In the genomic region with DNA sequence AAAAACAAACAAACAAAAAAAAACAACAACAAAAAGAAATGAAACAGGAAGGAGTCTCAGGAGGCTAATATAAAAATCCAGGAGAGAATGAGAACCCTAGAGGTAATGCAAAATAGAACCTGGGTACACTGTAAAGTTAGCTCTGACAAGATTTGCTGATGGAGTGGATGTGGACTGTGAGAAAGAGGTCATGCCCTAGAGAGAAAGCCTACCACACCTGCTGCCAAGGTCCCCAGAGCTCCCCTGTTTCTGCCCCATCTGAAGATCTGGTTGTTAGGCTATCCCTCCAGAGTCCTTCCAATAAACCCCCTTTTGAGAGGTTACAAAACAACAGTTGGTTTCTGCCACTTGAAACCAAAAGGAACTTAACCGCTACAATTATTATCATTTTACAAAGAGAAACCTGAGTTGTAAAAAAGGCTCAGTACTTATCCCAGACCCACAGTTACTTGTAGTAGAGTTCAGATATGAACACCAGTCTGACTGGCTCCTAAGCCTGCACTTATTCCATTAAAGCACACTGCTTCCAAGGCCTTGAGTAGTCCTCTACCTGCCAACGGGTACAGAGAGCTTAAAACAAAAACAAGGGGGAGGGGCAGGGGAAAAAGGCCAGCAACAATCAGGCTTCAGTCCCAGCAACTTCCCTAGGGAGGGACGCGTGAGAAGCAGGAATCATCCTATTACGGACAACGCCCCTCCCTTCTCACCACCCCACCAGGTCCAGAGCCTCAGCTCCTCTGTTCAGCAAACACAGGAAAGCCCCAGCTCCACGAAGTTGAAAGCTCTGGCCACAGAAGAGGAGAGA, we compare ENCODE assay signal across 8 cellular contexts. TPM values are rescaled to one million over a fixed set of nuclear protein-coding genes. Genes with fewer than 3 reads are reported as not detected.
DNase-seq lines count a peak whose midpoint lies in the region; ATAC-seq and TF ChIP-seq lines count a peak whose summit lies in the region.

No MANE protein-coding gene starts in this region.

- no peaks in the 10 kb centered on the region for H3K9me3 Mint-ChIP-seq in natural killer cell
- H3K9me3 Mint-ChIP-seq in natural killer cell treated with Interleukin-12 subunit alpha and Interleukin-12 subunit beta and Interleukin-15 and Interleukin-18, amount 100 ng/mL, for 72 hours: no peaks in the 10 kb centered on the region
- no peaks in the 10 kb centered on the region for H3K9me3 Mint-ChIP-seq in activated T-helper 17 cell treated with anti-CD3 and anti-CD28 coated beads, Interleukin-2, amount 50 U/mL, for 72 hours

- no peak for ATAC-seq in natural killer cell
- ATAC-seq in natural killer cell treated with Interleukin-12 subunit alpha and Interleukin-12 subunit beta and Interleukin-15 and Interleukin-18, amount 100 ng/mL, for 72 hours: no peak
- no peak for ATAC-seq in activated T-helper 17 cell treated with anti-CD3 and anti-CD28 coated beads, Interleukin-2, amount 50 U/mL, for 72 hours (replicated peaks)
- no peak for ATAC-seq in GM18868 (IDR thresholded peaks at IDR 0.05; ENCODE audit: unreplicated experiment)
- no peak for ATAC-seq in GM18511 (IDR thresholded peaks at IDR 0.05; ENCODE audit: unreplicated experiment)

- no peaks in the 10 kb centered on the region for H3K27me3 Mint-ChIP-seq in natural killer cell (ENCODE audit: low read depth in 2 of 2)
- peaks cover 0 to 2% of the 10 kb centered on the region in 2 donors for H3K27me3 Mint-ChIP-seq in natural killer cell treated with Interleukin-12 subunit alpha and Interleukin-12 subunit beta and Interleukin-15 and Interleukin-18, amount 100 ng/mL, for 72 hours
- no peaks in the 10 kb centered on the region for H3K27me3 Mint-ChIP-seq in activated T-helper 17 cell treated with anti-CD3 and anti-CD28 coated beads, Interleukin-2, amount 50 U/mL, for 72 hours

- no peak for DNase-seq in natural killer cell
- no peak for DNase-seq in natural killer cell treated with Interleukin-12 subunit alpha and Interleukin-12 subunit beta and Interleukin-15 and Interleukin-18, amount 100 ng/mL, for 72 hours (ENCODE audit: low spot score)
- DNase-seq in iPS-NIHi11 (ENCODE audit: low spot score): peak; percentile 83
- DNase-seq in transverse colon: peak; percentile 47
- DNase-seq in epidermal melanocyte (ENCODE audit: insufficient read length, low spot score): no peak

- TF ChIP-seq EP300 in transverse colon (IDR thresholded peaks at IDR 0.05; ENCODE audit: low read depth): no peak

- H3K27me3 ChIP-seq in transverse colon: no peaks in the 10 kb centered on the region

- H3K4me1 Mint-ChIP-seq in natural killer cell: peaks cover 20 to 39% of the 10 kb centered on the region in 2 donors
- H3K4me1 Mint-ChIP-seq in natural killer cell treated with Interleukin-12 subunit alpha and Interleukin-12 subunit beta and Interleukin-15 and Interleukin-18, amount 100 ng/mL, for 72 hours (ENCODE audit: low read depth in 2 of 2): peaks cover 23 to 28% of the 10 kb centered on the region in 2 donors
- peaks cover 14% of the 10 kb centered on the region for H3K4me1 Mint-ChIP-seq in activated T-helper 17 cell treated with anti-CD3 and anti-CD28 coated beads, Interleukin-2, amount 50 U/mL, for 72 hours

- H3K4me3 ChIP-seq in transverse colon: no peak overlapping the region

- peaks cover 0 to 22% (median 12%) of the 10 kb centered on the region in 4 donors for H3K4me1 ChIP-seq in transverse colon

- TF ChIP-seq POLR2A in transverse colon (IDR thresholded peaks at IDR 0.05): no peak

- no peaks in the 10 kb centered on the region for H3K36me3 Mint-ChIP-seq in natural killer cell
- H3K36me3 Mint-ChIP-seq in natural killer cell treated with Interleukin-12 subunit alpha and Interleukin-12 subunit beta and Interleukin-15 and Interleukin-18, amount 100 ng/mL, for 72 hours: no peaks in the 10 kb centered on the region
- no peaks in the 10 kb centered on the region for H3K36me3 Mint-ChIP-seq in activated T-helper 17 cell treated with anti-CD3 and anti-CD28 coated beads, Interleukin-2, amount 50 U/mL, for 72 hours (ENCODE audit: low read depth)

- in situ Hi-C loops in transverse colon (cut with MboI; ENCODE audit: low pct_ligation_motif_present in 1 of 4, low pct_unique_long_range_greater_than_20kb in 1 of 4, low sequenced_read_pairs in 3 of 4): loop anchor here in 2 of 4 donors (10.0 to 25.0 kb wide), 2 partner anchors 95 to 168 kb away; no protein-coding TSS in a partner anchor

- no peaks in the 10 kb centered on the region for H3K36me3 ChIP-seq in transverse colon

- peak overlapping the region; percentile 27 to 43 for H3K27ac Mint-ChIP-seq in natural killer cell
- H3K27ac Mint-ChIP-seq in natural killer cell treated with Interleukin-12 subunit alpha and Interleukin-12 subunit beta and Interleukin-15 and Interleukin-18, amount 100 ng/mL, for 72 hours: peak overlapping the region in 1 of 2 donors; percentile 12
- peak overlapping the region; percentile 53 for H3K27ac Mint-ChIP-seq in activated T-helper 17 cell treated with anti-CD3 and anti-CD28 coated beads, Interleukin-2, amount 50 U/mL, for 72 hours

- H3K9me3 ChIP-seq in transverse colon: no peaks in the 10 kb centered on the region

- TF ChIP-seq CTCF in natural killer cell (IDR thresholded peaks at IDR 0.05) (no peak), transverse colon (IDR thresholded peaks at IDR 0.05) (no peak)

- intact Hi-C loops in natural killer cell (cut with micrococcal nuclease) (no loop called here), transverse colon (cut with DNase I; ENCODE audit: low total_unique reads) (loop anchor here (10.0 kb wide), 2 partner anchors 165 to 1555 kb away; no protein-coding TSS in a partner anchor)

- no peak overlapping the region for H3K4me3 Mint-ChIP-seq in natural killer cell
- H3K4me3 Mint-ChIP-seq in natural killer cell treated with Interleukin-12 subunit alpha and Interleukin-12 subunit beta and Interleukin-15 and Interleukin-18, amount 100 ng/mL, for 72 hours: no peak overlapping the region
- H3K4me3 Mint-ChIP-seq in activated T-helper 17 cell treated with anti-CD3 and anti-CD28 coated beads, Interleukin-2, amount 50 U/mL, for 72 hours: peak overlapping the region; percentile 12

- H3K27ac ChIP-seq in transverse colon: peak overlapping the region in 2 of 4 donors; percentile 30 to 59

- WGBS in transverse colon (ENCODE audit: low coverage in 1 of 2), 2 donors: 22 to 27% methylated on average over 2 to 7 of the region's 7 CpGs

RNA-seq across cellular contexts. Expression of a gene that starts 27.7 kb away (rescaled TPM):
- total RNA-seq in natural killer cell (10 to 100 TPM; 26.5 to 35.5 (median 31.7) TPM), transverse colon (100 to 1,000 TPM in 1 of 4 donors, 10 to 100 TPM in 3; 31.0 to 109 (median 42.0) TPM)
- 10 to 100 TPM; 14.4 to 25.7 TPM for total RNA-seq in natural killer cell treated with Interleukin-12 subunit alpha and Interleukin-12 subunit beta and Interleukin-15 and Interleukin-18, amount 100 ng/mL, for 72 hours
- 10 to 100 TPM; 10.0 to 10.4 TPM for total RNA-seq in activated T-helper 17 cell treated with anti-CD3 and anti-CD28 coated beads, Interleukin-2, amount 50 U/mL, for 72 hours

Comparison
In these comparisons a context has a peak if more than half of its experiments do, and no peak if none do; other contexts are left out.
1. DNase-seq: peak in iPS-NIHi11 (single experiment) and transverse colon (single experiment); none in natural killer cell (single experiment), natural killer cell treated with Interleukin-12 subunit alpha and Interleukin-12 subunit beta and Interleukin-15 and Interleukin-18, amount 100 ng/mL, for 72 hours (single experiment) and epidermal melanocyte (single experiment).